ENCODE assay signal across 1 cellular context in the genomic region with DNA sequence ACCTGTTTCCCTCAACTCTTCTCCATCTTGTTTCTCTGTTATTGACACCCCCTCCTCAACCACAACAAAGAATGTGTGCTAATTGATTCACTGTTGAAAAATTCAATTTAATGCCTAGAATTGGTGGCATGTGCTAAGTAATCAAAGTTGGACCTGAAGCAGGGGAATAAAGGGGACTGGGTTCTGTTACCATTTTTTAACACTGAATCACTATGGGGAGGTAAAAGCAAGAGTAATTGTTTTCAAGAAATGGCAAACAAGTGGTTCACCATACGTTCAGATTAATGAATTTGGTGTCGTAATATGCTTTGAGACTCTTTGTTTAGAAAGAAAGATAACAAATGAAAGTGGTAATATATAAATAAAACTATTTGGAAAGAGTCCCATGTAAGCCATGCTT.
TF ChIP-seq lines count a peak whose summit lies in the region.

No MANE protein-coding gene starts in this region.

TF ChIP-seq in GM12878, 131 proteins besides CTCF, POLR2A, EP300 and RAD21 (continued from another document):
- no peak for TF ChIP-seq SIX5 (IDR thresholded peaks at IDR 0.05; ENCODE audit: low read depth, low read length, severe bottlenecking)
- no peak for TF ChIP-seq CREM (IDR thresholded peaks at IDR 0.05; ENCODE audit: low read depth)
- TF ChIP-seq, protein P1, sequence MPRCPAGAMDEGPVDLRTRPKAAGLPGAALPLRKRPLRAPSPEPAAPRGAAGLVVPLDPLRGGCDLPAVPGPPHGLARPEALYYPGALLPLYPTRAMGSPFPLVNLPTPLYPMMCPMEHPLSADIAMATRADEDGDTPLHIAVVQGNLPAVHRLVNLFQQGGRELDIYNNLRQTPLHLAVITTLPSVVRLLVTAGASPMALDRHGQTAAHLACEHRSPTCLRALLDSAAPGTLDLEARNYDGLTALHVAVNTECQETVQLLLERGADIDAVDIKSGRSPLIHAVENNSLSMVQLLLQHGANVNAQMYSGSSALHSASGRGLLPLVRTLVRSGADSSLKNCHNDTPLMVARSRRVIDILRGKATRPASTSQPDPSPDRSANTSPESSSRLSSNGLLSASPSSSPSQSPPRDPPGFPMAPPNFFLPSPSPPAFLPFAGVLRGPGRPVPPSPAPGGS (IDR thresholded peaks at IDR 0.05; ENCODE audit: borderline replicate concordance, insufficient read depth, low read depth, low read length, poor library complexity, severe bottlenecking): no peak
